In genomic region chr9:5354184-5354583, GRCh38 we compare ENCODE assay signal across 21 cellular contexts. TPM values are rescaled to one million over a fixed set of nuclear protein-coding genes. Genes with fewer than 3 reads are reported as not detected.
DNase-seq lines count a peak whose midpoint lies in the region; ATAC-seq and TF ChIP-seq lines count a peak whose summit lies in the region.
"Had no signal": no experiment of that assay in that cellular context is flagged by ENCODE, and none has a peak within 500 bp of the region (broad histone marks: within the 10 kb centered on the region; RNA-seq: fewer than 3 reads in every experiment).

No MANE protein-coding gene starts in this region.

- H3K4me1 Mint-ChIP-seq in T-helper 2 cell treated with Interferon-gamma antibody and Interleukin-4, amounts not matched to agents 5 μg/mL and 100 μg/mL, for 36 hours (ENCODE audit: low read depth): peaks cover 27% of the 10 kb centered on the region
- H3K4me1 Mint-ChIP-seq in CD4-positive, alpha-beta memory T cell: peaks cover 40 to 48% (median 46%) of the 10 kb centered on the region in 4 donors
- H3K4me1 Mint-ChIP-seq in mesothelial cell of epicardium: peaks cover 22% of the 10 kb centered on the region
- H3K4me1 Mint-ChIP-seq: H9 had no signal

- intact Hi-C loops in CD4-positive, alpha-beta memory T cell (cut with micrococcal nuclease): no loop called here

- H3K27ac Mint-ChIP-seq in T-helper 2 cell treated with Interferon-gamma antibody and Interleukin-4, amounts not matched to agents 5 μg/mL and 100 μg/mL, for 36 hours: peak overlapping the region; percentile 17
- H3K27ac Mint-ChIP-seq in CD4-positive, alpha-beta memory T cell: peak overlapping the region in 6 of 7 donors; percentile 11 to 85 (median 69)
- H3K27ac Mint-ChIP-seq in mesothelial cell of epicardium: peak overlapping the region; percentile 30
- H3K27ac Mint-ChIP-seq: H9 had no signal

- DNase-seq in T-helper 2 cell treated with Interferon-gamma antibody and Interleukin-4, amounts not matched to agents 5 μg/mL and 100 μg/mL, for 36 hours (ENCODE audit: low spot score): no peak
- DNase-seq in T-helper 2 cell: no peak
- no peak for DNase-seq in CD4-positive, alpha-beta memory T cell
- DNase-seq in amniotic epithelial cell (ENCODE audit: low read depth): peak; percentile 82
- DNase-seq in mesothelial cell of epicardium (ENCODE audit: low spot score in 2 of 2, unreplicated experiment in 2 of 2): no peak
- DNase-seq in dedifferentiated amniotic fluid mesenchymal stem cell (ENCODE audit: extremely low spot score): no peak
- DNase-seq in NCI-H345 (lab: John Stamatoyannopoulos, UW): no peak
- DNase-seq: AML-193, GF-D8, H9, Karpas-422, NCI-H1417 treated with DMSO at 0.1 percent for 48 hours, NCI-H1930, NCI-H526, PC-3 had no signal

- peaks cover 34% of the 10 kb centered on the region for H3K9me3 Mint-ChIP-seq in T-helper 2 cell treated with Interferon-gamma antibody and Interleukin-4, amounts not matched to agents 5 μg/mL and 100 μg/mL, for 36 hours
- H3K9me3 Mint-ChIP-seq in CD4-positive, alpha-beta memory T cell: peaks cover 0 to 9% (median 5%) of the 10 kb centered on the region in 8 donors
- peaks cover 17% of the 10 kb centered on the region for H3K9me3 Mint-ChIP-seq in mesothelial cell of epicardium
- H3K9me3 Mint-ChIP-seq: H9 had no signal

- CTCF ChIA-PET in CD4-positive, alpha-beta memory T cell (lab: Charles Lee; ENCODE audit: partially characterized antibody): no interaction called here

- H3K4me1 ChIP-seq in CD4-positive, alpha-beta memory T cell (ENCODE audit: insufficient read depth, low read length): peaks cover 39% of the 10 kb centered on the region

- POLR2A ChIA-PET in CD4-positive, alpha-beta memory T cell (lab: Charles Lee; ENCODE audit: partially characterized antibody): no interaction called here

- H3K27me3 ChIP-seq in CD4-positive, alpha-beta memory T cell (ENCODE audit: insufficient read depth, low read length): no peaks in the 10 kb centered on the region

- H3K36me3 Mint-ChIP-seq in T-helper 2 cell treated with Interferon-gamma antibody and Interleukin-4, amounts not matched to agents 5 μg/mL and 100 μg/mL, for 36 hours (ENCODE audit: low read depth): peaks cover 27% of the 10 kb centered on the region
- peaks cover 11 to 26% of the 10 kb centered on the region in 2 donors for H3K36me3 Mint-ChIP-seq in CD4-positive, alpha-beta memory T cell
- peaks cover 14% of the 10 kb centered on the region for H3K36me3 Mint-ChIP-seq in mesothelial cell of epicardium

- no peak for ATAC-seq in HG03039 (IDR thresholded peaks at IDR 0.05; ENCODE audit: unreplicated experiment)
- ATAC-seq: PC-3 had no signal

- H3K9me3 ChIP-seq in CD4-positive, alpha-beta memory T cell (ENCODE audit: control insufficient read depth in 1 of 2, low read length in 2 of 2): no peaks in the 10 kb centered on the region

- no peak overlapping the region for H3K4me3 ChIP-seq in CD4-positive, alpha-beta memory T cell (ENCODE audit: low read length in 2 of 2)

- H3K4me3 Mint-ChIP-seq in T-helper 2 cell treated with Interferon-gamma antibody and Interleukin-4, amounts not matched to agents 5 μg/mL and 100 μg/mL, for 36 hours: peak overlapping the region; percentile 24
- H3K4me3 Mint-ChIP-seq in CD4-positive, alpha-beta memory T cell: peak overlapping the region in 4 of 8 donors; percentile 15 to 57 (median 42)
- no peak overlapping the region for H3K4me3 Mint-ChIP-seq in mesothelial cell of epicardium
- H3K4me3 Mint-ChIP-seq: H9 had no signal

- no peak overlapping the region for H3K27ac ChIP-seq in CD4-positive, alpha-beta memory T cell (ENCODE audit: low read depth, low read length)
- H3K27ac ChIP-seq: 22Rv1, C4-2B, RWPE1 had no signal

- H3K27me3 Mint-ChIP-seq in T-helper 2 cell treated with Interferon-gamma antibody and Interleukin-4, amounts not matched to agents 5 μg/mL and 100 μg/mL, for 36 hours (ENCODE audit: low read depth): no peaks in the 10 kb centered on the region
- no peaks in the 10 kb centered on the region for H3K27me3 Mint-ChIP-seq in CD4-positive, alpha-beta memory T cell
- no peaks in the 10 kb centered on the region for H3K27me3 Mint-ChIP-seq in mesothelial cell of epicardium (ENCODE audit: low read depth)
- H3K27me3 Mint-ChIP-seq: IgD-negative memory B cell had no signal

- no peak for TF ChIP-seq CTCF in mesothelial cell of epicardium (IDR thresholded peaks at IDR 0.05; ENCODE audit: unreplicated experiment)

- no peaks in the 10 kb centered on the region for H3K36me3 ChIP-seq in CD4-positive, alpha-beta memory T cell (ENCODE audit: insufficient read depth, low read length)

RNA-seq across cellular contexts. Expression of gene RLN1, which starts 14.5 kb away (rescaled TPM):
- 1 to 10 TPM; 5.9 to 7.2 TPM for total RNA-seq in CD4-positive, alpha-beta memory T cell
- 1 to 10 TPM; 2.4 to 3.6 TPM for polyA plus RNA-seq in CD4-positive, alpha-beta memory T cell
- total RNA-seq in mesothelial cell of epicardium: 0.75 to 0.88 TPM (median 0.80 TPM) in 3 replicates
- total RNA-seq: MCF 10A, PC-3 had no signal

RNA-seq across cellular contexts. Expression of gene RLN2, which starts 49.7 kb away (rescaled TPM):
- 1 to 10 TPM; 3.5 to 5.4 TPM for total RNA-seq in CD4-positive, alpha-beta memory T cell
- polyA plus RNA-seq in CD4-positive, alpha-beta memory T cell: 1 to 10 TPM; 7.5 to 8.5 TPM
- total RNA-seq in mesothelial cell of epicardium: 2.8 to 3.8 TPM (median 3.4 TPM) in 3 replicates
- total RNA-seq: MCF 10A, PC-3 had no signal

Comparison
In these comparisons a context has a peak if more than half of its experiments do, and no peak if none do; other contexts are left out.
1. H3K27ac Mint-ChIP-seq: peak in every context shown above with its lines; median percentile 69 in CD4-positive, alpha-beta memory T cell; 30 in mesothelial cell of epicardium; 17 in T-helper 2 cell treated with Interferon-gamma antibody and Interleukin-4, amounts not matched to agents 5 μg/mL and 100 μg/mL, for 36 hours.